In genomic region chr1:223081181-223081994, GRCh38 we compare ENCODE assay signal across 8 cellular contexts.
DNase-seq lines count a peak whose midpoint lies in the region; ATAC-seq and TF ChIP-seq lines count a peak whose summit lies in the region.

No MANE protein-coding gene starts in this region.

- H3K36me3 ChIP-seq in heart left ventricle: no peaks in the 10 kb centered on the region
- H3K36me3 ChIP-seq in upper lobe of right lung: no peaks in the 10 kb centered on the region

- peak; percentile 82 for TF ChIP-seq CTCF in GM12873 (IDR thresholded peaks at IDR 0.05; ENCODE audit: insufficient read depth, low read depth, low read length, missing control alignments)
- TF ChIP-seq CTCF in heart left ventricle (IDR thresholded peaks at IDR 0.05): peak; percentile 82 to 100 (median 96)
- peak; percentile 96 for TF ChIP-seq CTCF in progenitor cell of endocrine pancreas (IDR thresholded peaks at IDR 0.05; ENCODE audit: unreplicated experiment)
- TF ChIP-seq CTCF in upper lobe of right lung (IDR thresholded peaks at IDR 0.05): peak; percentile 94

- H3K4me3 Mint-ChIP-seq in activated naive CD8-positive, alpha-beta T cell treated with anti-CD3 and anti-CD28 coated beads, Interleukin-2, amount 50 U/mL, for 24 hours: peak overlapping the region; percentile 51
- no peak overlapping the region for H3K4me3 Mint-ChIP-seq in progenitor cell of endocrine pancreas (ENCODE audit: low read depth)

- intact Hi-C loops in heart left ventricle (cut with DNase I): loop anchor here (1.0 to 10.0 kb wide), 11 partner anchors 41 to 617 kb away; partner anchors contain the start of gene FAM177B (in 3 of the 10)
- intact Hi-C loops in upper lobe of right lung (cut with DNase I): loop anchor here (5.0 to 10.0 kb wide), 2 partner anchors 287 to 339 kb away; no protein-coding TSS in a partner anchor

- TF ChIP-seq POLR2A in heart left ventricle (IDR thresholded peaks at IDR 0.05): peak in 1 of 2 donors; percentile 30

- H3K36me3 Mint-ChIP-seq in activated naive CD8-positive, alpha-beta T cell treated with anti-CD3 and anti-CD28 coated beads, Interleukin-2, amount 50 U/mL, for 24 hours (ENCODE audit: low read depth): no peaks in the 10 kb centered on the region
- H3K36me3 Mint-ChIP-seq in progenitor cell of endocrine pancreas (ENCODE audit: insufficient read depth): no peaks in the 10 kb centered on the region

- WGBS in heart left ventricle, 4 donors: 4 to 6% (median 5%) methylated on average over 16 to 33 of the region's 33 CpGs

- peaks cover 4% of the 10 kb centered on the region for H3K27me3 Mint-ChIP-seq in activated naive CD8-positive, alpha-beta T cell treated with anti-CD3 and anti-CD28 coated beads, Interleukin-2, amount 50 U/mL, for 24 hours
- peaks cover 63% of the 10 kb centered on the region for H3K27me3 Mint-ChIP-seq in progenitor cell of endocrine pancreas

- ATAC-seq in HG02759 (IDR thresholded peaks at IDR 0.05; ENCODE audit: unreplicated experiment): peak; percentile 96
- ATAC-seq in activated naive CD8-positive, alpha-beta T cell treated with anti-CD3 and anti-CD28 coated beads, Interleukin-2, amount 50 U/mL, for 24 hours: peak; percentile 94
- ATAC-seq in heart left ventricle: peak; percentile 81 to 97 (median 92)
- peak; percentile 95 for ATAC-seq in upper lobe of right lung

- no peaks in the 10 kb centered on the region for H3K9me3 Mint-ChIP-seq in activated naive CD8-positive, alpha-beta T cell treated with anti-CD3 and anti-CD28 coated beads, Interleukin-2, amount 50 U/mL, for 24 hours
- H3K9me3 Mint-ChIP-seq in progenitor cell of endocrine pancreas (ENCODE audit: low read depth): no peaks in the 10 kb centered on the region

- no peak overlapping the region for H3K27ac Mint-ChIP-seq in activated naive CD8-positive, alpha-beta T cell treated with anti-CD3 and anti-CD28 coated beads, Interleukin-2, amount 50 U/mL, for 24 hours
- H3K27ac Mint-ChIP-seq in progenitor cell of endocrine pancreas: peak overlapping the region; percentile 90

- H3K9me3 ChIP-seq in heart left ventricle (no peaks in the 10 kb centered on the region), upper lobe of right lung (no peaks in the 10 kb centered on the region)

- DNase-seq in NCI-H1092 treated with DMSO at 0.1 percent for 48 hours (lab: John Stamatoyannopoulos, UW) (peak; percentile 94), SW480 (ENCODE audit: low spot score) (peak; percentile 92), heart left ventricle (peak; percentile 86 to 93 (median 90)), progenitor cell of endocrine pancreas (ENCODE audit: low spot score, unreplicated experiment) (peak; percentile 83), upper lobe of right lung (peak; percentile 93)
- DNase-seq in activated naive CD8-positive, alpha-beta T cell treated with anti-CD3 and anti-CD28 coated beads, Interleukin-2, amount 50 U/mL, for 24 hours: peak; percentile 79

- H3K27ac ChIP-seq in heart left ventricle (peak overlapping the region; percentile 5 to 83 (median 72)), upper lobe of right lung (peak overlapping the region; percentile 73)

- no peaks in the 10 kb centered on the region for H3K27me3 ChIP-seq in heart left ventricle
- no peaks in the 10 kb centered on the region for H3K27me3 ChIP-seq in upper lobe of right lung

- no peaks in the 10 kb centered on the region for H3K4me1 Mint-ChIP-seq in activated naive CD8-positive, alpha-beta T cell treated with anti-CD3 and anti-CD28 coated beads, Interleukin-2, amount 50 U/mL, for 24 hours
- H3K4me1 Mint-ChIP-seq in progenitor cell of endocrine pancreas (ENCODE audit: low read depth): peaks cover 6% of the 10 kb centered on the region

- peak overlapping the region in 10 of 12 donors; percentile 23 to 56 (median 48) for H3K4me3 ChIP-seq in heart left ventricle
- peak overlapping the region; percentile 45 for H3K4me3 ChIP-seq in upper lobe of right lung

- H3K4me1 ChIP-seq in heart left ventricle: peaks cover 2 to 35% (median 22%) of the 10 kb centered on the region in 12 donors
- peaks cover 4% of the 10 kb centered on the region for H3K4me1 ChIP-seq in upper lobe of right lung

Comparison
In these comparisons a context has a peak if more than half of its experiments do, and no peak if none do; other contexts are left out.
1. Peak in every context shown above with its lines: DNase-seq, ATAC-seq, H3K4me3 ChIP-seq and H3K27ac ChIP-seq.